In the genomic region with DNA sequence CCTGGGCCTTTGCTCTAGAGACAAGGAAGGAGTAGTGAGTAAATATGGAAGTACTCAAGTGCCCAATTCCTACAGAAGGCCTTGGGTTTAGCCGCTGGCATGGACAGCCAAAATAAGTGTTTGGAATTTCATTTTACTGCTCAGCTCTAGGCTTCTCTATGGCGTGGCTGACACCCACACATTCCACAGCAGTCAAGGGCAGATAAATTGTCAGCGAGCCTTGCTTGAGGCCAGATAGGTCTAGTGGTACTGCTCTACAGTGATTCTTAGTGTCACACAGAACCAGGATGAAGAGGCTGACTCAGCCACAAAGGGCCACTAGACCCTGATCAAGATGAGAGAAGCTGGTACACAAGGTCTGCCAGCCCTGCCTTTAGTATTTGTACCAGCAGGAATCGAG, we compare ENCODE assay signal across 29 cellular contexts.
DNase-seq lines count a peak whose midpoint lies in the region; ATAC-seq and TF ChIP-seq lines count a peak whose summit lies in the region.
"Had no signal": no experiment of that assay in that cellular context is flagged by ENCODE, and none has a peak within 500 bp of the region (broad histone marks: within the 10 kb centered on the region; RNA-seq: fewer than 3 reads in every experiment).

No MANE protein-coding gene starts in this region.

- H3K27me3 ChIP-seq in right atrium auricular region (no peaks in the 10 kb centered on the region), ovary (no peaks in the 10 kb centered on the region)
- H3K27me3 ChIP-seq: BE2C, cardiac muscle cell, uterus had no signal

- peak overlapping the region; percentile 84 for H3K27ac Mint-ChIP-seq in type B pancreatic cell
- H3K27ac Mint-ChIP-seq: activated CD8-positive, alpha-beta memory T cell treated with anti-CD3 and anti-CD28 coated beads, Interleukin-2, amount 10 ng/mL, durations not matched to agents 7 days and 5 days; activated naive CD4-positive, alpha-beta T cell treated with anti-CD3 and anti-CD28 coated beads for 36 hours; activated T-cell treated with anti-CD3 and anti-CD28 coated beads, Interleukin-2, amount 50 U/mL, for 72 hours; stimulated activated effector memory CD8-positive, alpha-beta T cell treated with anti-CD3 and anti-CD28 coated beads, Interleukin-12 subunit alpha, Interleukin-12 subunit beta, amount 100 ng/mL, for 72 hours had no signal

- TF ChIP-seq CTCF in right atrium auricular region (IDR thresholded peaks at IDR 0.05) (no peak), type B pancreatic cell (conservative IDR thresholded peaks at IDR 0.05) (no peak), ovary (IDR thresholded peaks at IDR 0.05) (no peak)

- 81 to 89% methylated on average over 3 of the region's 4 CpGs for WGBS in mesodermal cell (ENCODE audit: insufficient coverage in 2 of 2), 2 experiments
- 37 to 52% (median 41%) methylated on average over 4 of the region's 4 CpGs for WGBS in ovary, 3 donors

- TF ChIP-seq POLR2A in erythroblast (IDR thresholded peaks at IDR 0.05; ENCODE audit: low read length): no peak
- no peak for TF ChIP-seq POLR2A in ovary (IDR thresholded peaks at IDR 0.05)

- H3K27me3 Mint-ChIP-seq in type B pancreatic cell: peaks cover 3% of the 10 kb centered on the region
- H3K27me3 Mint-ChIP-seq: activated CD8-positive, alpha-beta memory T cell treated with anti-CD3 and anti-CD28 coated beads, Interleukin-2, amount 10 ng/mL, durations not matched to agents 7 days and 5 days had no signal

- peaks cover 46% of the 10 kb centered on the region for H3K4me1 Mint-ChIP-seq in type B pancreatic cell (ENCODE audit: unreplicated experiment)
- H3K4me1 Mint-ChIP-seq: activated CD8-positive, alpha-beta memory T cell treated with anti-CD3 and anti-CD28 coated beads, Interleukin-2, amount 10 ng/mL, durations not matched to agents 7 days and 5 days had no signal

- TF ChIP-seq EP300 in ovary (IDR thresholded peaks at IDR 0.05): no peak

- H3K4me1 ChIP-seq in right atrium auricular region: peaks cover 0 to 18% of the 10 kb centered on the region in 2 donors
- peaks cover 13% of the 10 kb centered on the region for H3K4me1 ChIP-seq in mesodermal cell (ENCODE audit: control insufficient read depth, insufficient read depth, low read length, poor library complexity, severe bottlenecking)
- peaks cover 2% of the 10 kb centered on the region for H3K4me1 ChIP-seq in ovary (ENCODE audit: insufficient read depth)
- H3K4me1 ChIP-seq: BE2C, uterus had no signal

- H3K9me3 ChIP-seq in right atrium auricular region (no peaks in the 10 kb centered on the region), mesodermal cell (ENCODE audit: control insufficient read depth, low read length) (no peaks in the 10 kb centered on the region), ovary (no peaks in the 10 kb centered on the region)
- H3K9me3 ChIP-seq: BE2C, uterus had no signal

- H3K36me3 Mint-ChIP-seq in type B pancreatic cell: no peaks in the 10 kb centered on the region
- H3K36me3 Mint-ChIP-seq: activated CD8-positive, alpha-beta memory T cell treated with anti-CD3 and anti-CD28 coated beads, Interleukin-2, amount 10 ng/mL, durations not matched to agents 7 days and 5 days; stimulated activated effector memory CD8-positive, alpha-beta T cell treated with anti-CD3 and anti-CD28 coated beads, Interleukin-12 subunit alpha, Interleukin-12 subunit beta, amount 100 ng/mL, for 72 hours had no signal

- H3K4me3 Mint-ChIP-seq in type B pancreatic cell: peak overlapping the region; percentile 42
- H3K4me3 Mint-ChIP-seq: activated CD8-positive, alpha-beta memory T cell treated with anti-CD3 and anti-CD28 coated beads, Interleukin-2, amount 10 ng/mL, durations not matched to agents 7 days and 5 days; activated naive CD4-positive, alpha-beta T cell treated with anti-CD3 and anti-CD28 coated beads for 36 hours; activated T-cell treated with anti-CD3 and anti-CD28 coated beads, Interleukin-2, amount 50 U/mL, for 72 hours; stimulated activated effector memory CD8-positive, alpha-beta T cell treated with anti-CD3 and anti-CD28 coated beads, Interleukin-12 subunit alpha, Interleukin-12 subunit beta, amount 100 ng/mL, for 72 hours had no signal

- H3K36me3 ChIP-seq in right atrium auricular region: no peaks in the 10 kb centered on the region
- H3K36me3 ChIP-seq in mesodermal cell (ENCODE audit: control insufficient read depth, insufficient read depth, low read length): no peaks in the 10 kb centered on the region
- no peaks in the 10 kb centered on the region for H3K36me3 ChIP-seq in ovary
- H3K36me3 ChIP-seq: BE2C, cardiac muscle cell, uterus, WERI-Rb-1 had no signal

- H3K27ac ChIP-seq in right atrium auricular region (peak overlapping the region in 1 of 2 donors; percentile 60), mesodermal cell (ENCODE audit: low read depth, low read length, severe bottlenecking) (peak overlapping the region; percentile 69), ovary (no peak overlapping the region)
- H3K27ac ChIP-seq: cardiac muscle cell, KMS-11, uterus, WERI-Rb-1 had no signal

- intact Hi-C loops in Right ventricle myocardium superior (cut with DNase I): no loop called here
- intact Hi-C loops in ovary (cut with DNase I): loop anchor here in 1 of 4 donors (5.0 kb wide), 1 partner anchor 1003 kb away; no protein-coding TSS in a partner anchor

- DNase-seq in Right ventricle myocardium superior (no peak), right atrium auricular region (ENCODE audit: low spot score) (no peak), erythroblast (lab: John Stamatoyannopoulos, UW) (peak; percentile 10 to 13), type B pancreatic cell (ENCODE audit: extremely low spot score, unreplicated experiment) (no peak), ovary (no peak)
- DNase-seq: activated CD4-positive, alpha-beta T cell treated with anti-CD3 and anti-CD28 coated beads, Interleukin-2, amount 50 U/mL, for 1 hour; activated CD8-positive, alpha-beta memory T cell treated with anti-CD3 and anti-CD28 coated beads, Interleukin-2, amount 10 ng/mL, durations not matched to agents 7 days and 5 days; activated naive CD4-positive, alpha-beta T cell treated with anti-CD3 and anti-CD28 coated beads for 36 hours; activated T-cell treated with anti-CD3 and anti-CD28 coated beads, Interleukin-2, amount 50 U/mL, for 72 hours; amniotic stem cell; BE2C; dermis blood vessel endothelial cell; DMS53; glutamatergic neuron; left colon; MV-4-11; NCI-H187 treated with DMSO at 0.1 percent for 48 hours; NCI-H2227 treated with DMSO at 0.1 percent for 48 hours; NCI-H82; substantia nigra; T-helper 9 cell; uterus; WERI-Rb-1 had no signal

- H3K4me3 ChIP-seq in right atrium auricular region: no peak overlapping the region
- no peak overlapping the region for H3K4me3 ChIP-seq in mesodermal cell (ENCODE audit: extremely low read depth, insufficient read depth, low read length, poor library complexity, severe bottlenecking)
- no peak overlapping the region for H3K4me3 ChIP-seq in ovary
- H3K4me3 ChIP-seq: cardiac muscle cell, uterus had no signal

- H3K9me3 Mint-ChIP-seq in type B pancreatic cell: no peaks in the 10 kb centered on the region
- H3K9me3 Mint-ChIP-seq: activated naive CD4-positive, alpha-beta T cell treated with anti-CD3 and anti-CD28 coated beads for 36 hours; activated T-cell treated with anti-CD3 and anti-CD28 coated beads, Interleukin-2, amount 50 U/mL, for 72 hours; stimulated activated effector memory CD8-positive, alpha-beta T cell treated with anti-CD3 and anti-CD28 coated beads, Interleukin-12 subunit alpha, Interleukin-12 subunit beta, amount 100 ng/mL, for 72 hours had no signal

- ATAC-seq in Right ventricle myocardium superior (ENCODE audit: poor library complexity): peak; percentile 62
- no peak for ATAC-seq in GM21367 (IDR thresholded peaks at IDR 0.05; ENCODE audit: unreplicated experiment)
- no peak for ATAC-seq in HG03457 (IDR thresholded peaks at IDR 0.05; ENCODE audit: unreplicated experiment)
- ATAC-seq: activated CD8-positive, alpha-beta memory T cell treated with anti-CD3 and anti-CD28 coated beads, Interleukin-2, amount 10 ng/mL, durations not matched to agents 7 days and 5 days; activated T-cell treated with anti-CD3 and anti-CD28 coated beads, Interleukin-2, amount 50 U/mL, for 72 hours; left colon; stimulated activated effector memory CD8-positive, alpha-beta T cell treated with anti-CD3 and anti-CD28 coated beads, Interleukin-12 subunit alpha, Interleukin-12 subunit beta, amount 100 ng/mL, for 72 hours had no signal

Comparison
In these comparisons a context has a peak if more than half of its experiments do, and no peak if none do; other contexts are left out.
1. DNase-seq: peak in erythroblast (2 of 2); none in Right ventricle myocardium superior (single experiment), right atrium auricular region (single experiment), type B pancreatic cell (single experiment) and ovary (0 of 5).